ENCODE assay signal across 1 cellular context in the genomic region with DNA sequence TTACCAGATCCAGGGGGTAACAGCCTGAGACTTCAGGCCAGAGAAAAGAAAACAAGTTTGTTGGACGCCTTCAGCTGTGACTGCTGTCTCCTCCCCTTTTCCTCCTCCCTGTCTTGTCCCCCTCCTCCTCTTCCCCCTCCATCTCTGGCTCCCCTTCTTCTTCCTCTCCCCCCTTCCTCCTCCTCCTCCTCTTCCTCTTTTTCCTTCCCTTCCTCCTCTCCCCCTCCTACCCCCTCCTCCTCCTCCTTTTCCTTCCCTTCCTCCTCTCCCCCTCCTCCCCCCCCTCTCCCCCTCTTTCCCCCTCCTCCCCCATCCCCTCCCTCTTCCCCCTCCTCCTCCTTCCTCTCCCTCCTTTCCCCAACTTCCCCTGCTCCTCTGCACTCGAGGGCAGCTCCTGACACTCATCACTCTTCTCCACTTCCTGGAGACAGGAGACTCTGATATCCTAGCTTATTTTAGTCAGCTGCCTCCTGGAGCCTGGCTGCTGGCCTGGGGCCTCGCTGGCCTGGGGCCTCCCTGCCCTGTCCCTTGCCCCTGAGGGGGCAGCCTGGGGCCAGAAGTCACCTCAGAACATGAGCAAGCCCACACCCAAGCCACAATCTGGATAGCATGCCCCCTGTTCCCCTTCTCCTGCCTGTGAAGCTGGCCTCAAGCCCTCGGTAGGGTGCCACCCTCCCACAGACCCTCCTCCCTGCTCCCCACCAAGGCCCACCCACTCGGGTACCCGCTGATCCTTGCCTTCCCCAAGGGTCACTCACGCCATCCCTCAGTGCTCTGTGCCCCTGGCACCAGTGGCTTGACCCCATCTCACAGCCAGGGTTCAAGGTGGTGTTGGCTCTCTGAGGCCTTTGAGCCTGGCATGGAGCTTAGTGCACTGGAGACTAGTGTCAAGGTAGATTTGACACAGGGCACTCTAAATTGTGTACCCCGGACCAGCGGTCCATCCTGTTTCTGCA.
TF ChIP-seq lines count a peak whose summit lies in the region.

No MANE protein-coding gene starts in this region.

TF ChIP-seq in H1, 55 proteins besides CTCF, POLR2A, EP300 and RAD21:
- no peak for TF ChIP-seq TAF7 (optimal IDR thresholded peaks at IDR 0.05; ENCODE audit: borderline replicate concordance, low read depth, low read length)
- no peak for TF ChIP-seq KDM4A (IDR thresholded peaks at IDR 0.05; ENCODE audit: low read depth, low read length, severe bottlenecking)
- no peak for TF ChIP-seq SIX5 (IDR thresholded peaks at IDR 0.05; ENCODE audit: low read depth, low read length)
- no peak for TF ChIP-seq PHF8 (conservative IDR thresholded peaks at IDR 0.05; ENCODE audit: low read depth, low read length)
- no peak for TF ChIP-seq KDM5A (IDR thresholded peaks at IDR 0.05; ENCODE audit: low read length)
- TF ChIP-seq TEAD4 (IDR thresholded peaks at IDR 0.05; ENCODE audit: low read depth, low read length), result no peak
- no peak for TF ChIP-seq TBP (IDR thresholded peaks at IDR 0.05; ENCODE audit: low read depth, low read length)
- no peak for TF ChIP-seq NRF1 (IDR thresholded peaks at IDR 0.05; ENCODE audit: low read depth, low read length)
- TF ChIP-seq CTBP2 (IDR thresholded peaks at IDR 0.05; ENCODE audit: borderline replicate concordance, insufficient read depth, insufficient read length, low read length), result no peak
- no peak for TF ChIP-seq RXRA (IDR thresholded peaks at IDR 0.05; ENCODE audit: insufficient read depth, low read depth, low read length)
- no peak for TF ChIP-seq SAP30 (IDR thresholded peaks at IDR 0.05; ENCODE audit: insufficient read depth, insufficient replicate concordance, low read length)
- no peak for TF ChIP-seq TAF1 (IDR thresholded peaks at IDR 0.05; ENCODE audit: low read depth, low read length)
- TF ChIP-seq TCF12 (IDR thresholded peaks at IDR 0.05; ENCODE audit: low read depth, low read length), result no peak
- no peak for TF ChIP-seq RBBP5 (IDR thresholded peaks at IDR 0.05; ENCODE audit: borderline replicate concordance, low read depth, low read length)
- no peak for TF ChIP-seq CBX8 (IDR thresholded peaks at IDR 0.05; ENCODE audit: borderline replicate concordance, low read depth, low read length)
- TF ChIP-seq EGR1 (IDR thresholded peaks at IDR 0.05; ENCODE audit: borderline replicate concordance, low read depth, low read length), result no peak
- no peak for TF ChIP-seq SRF (IDR thresholded peaks at IDR 0.05; ENCODE audit: low read depth, low read length)
